8 cellular contexts compared by ENCODE assay signal in the genomic region with DNA sequence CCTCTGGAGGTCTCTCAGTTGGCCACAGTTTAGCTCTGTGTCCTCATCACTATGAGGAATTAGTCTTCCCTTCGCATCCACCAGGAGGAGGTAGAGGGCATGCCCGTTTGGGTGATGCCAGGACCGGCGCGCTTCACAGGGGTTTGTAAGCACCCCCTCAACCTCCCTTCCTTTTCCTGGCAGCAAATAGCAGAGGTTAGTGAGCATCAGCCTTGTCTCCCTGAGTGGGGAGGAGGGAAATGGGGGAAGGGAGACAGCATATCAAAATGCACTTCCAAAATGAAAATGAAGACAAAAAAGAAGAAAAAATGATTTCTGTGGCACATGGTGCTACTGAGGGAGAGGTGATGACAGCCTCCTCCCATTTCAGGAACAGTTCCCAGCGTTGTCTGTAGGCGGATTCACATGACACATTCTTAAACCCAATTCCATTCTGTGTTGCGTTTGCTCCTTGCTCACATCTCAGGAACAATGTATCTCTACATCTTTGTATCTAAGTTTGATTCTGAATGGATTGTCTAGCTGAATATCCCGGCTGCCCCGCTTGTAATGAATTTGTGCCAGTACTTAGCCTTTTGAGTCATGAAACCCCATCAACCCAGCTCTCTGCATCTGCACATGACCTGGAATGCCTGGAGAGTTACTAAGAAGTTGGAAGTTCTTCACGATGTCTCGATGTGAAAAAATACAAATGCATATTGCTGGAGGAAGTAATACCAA. TPM values are rescaled to one million over a fixed set of nuclear protein-coding genes. Genes with fewer than 3 reads are reported as not detected.
DNase-seq lines count a peak whose midpoint lies in the region; ATAC-seq and TF ChIP-seq lines count a peak whose summit lies in the region.

No MANE protein-coding gene starts in this region.

- H3K4me3 Mint-ChIP-seq in activated CD4-positive, alpha-beta T cell treated with anti-CD3 and anti-CD28 coated beads, Interleukin-2, amount 10 ng/mL, durations not matched to agents 24 days and 14 days: peak overlapping the region; percentile 61

- TF ChIP-seq CTCF in right lobe of liver (IDR thresholded peaks at IDR 0.05): peak; percentile 61 to 74 (median 72)

- no peaks in the 10 kb centered on the region for H3K9me3 ChIP-seq in right lobe of liver

- H3K9me3 Mint-ChIP-seq in activated CD4-positive, alpha-beta T cell treated with anti-CD3 and anti-CD28 coated beads, Interleukin-2, amount 10 ng/mL, durations not matched to agents 24 days and 14 days: no peaks in the 10 kb centered on the region

- H3K27me3 ChIP-seq in right lobe of liver: no peaks in the 10 kb centered on the region

- no peak overlapping the region for H3K27ac Mint-ChIP-seq in activated CD4-positive, alpha-beta T cell treated with anti-CD3 and anti-CD28 coated beads, Interleukin-2, amount 10 ng/mL, durations not matched to agents 24 days and 14 days

- ATAC-seq in right lobe of liver (peak; percentile 92 to 98 (median 94)), HG02678 (IDR thresholded peaks at IDR 0.05; ENCODE audit: unreplicated experiment) (no peak)

- no peaks in the 10 kb centered on the region for H3K36me3 ChIP-seq in right lobe of liver

- TF ChIP-seq POLR2A in right lobe of liver (IDR thresholded peaks at IDR 0.05): no peak

- H3K4me1 Mint-ChIP-seq in activated CD4-positive, alpha-beta T cell treated with anti-CD3 and anti-CD28 coated beads, Interleukin-2, amount 10 ng/mL, durations not matched to agents 24 days and 14 days: peaks cover 11% of the 10 kb centered on the region

- H3K27me3 Mint-ChIP-seq in activated CD4-positive, alpha-beta T cell treated with anti-CD3 and anti-CD28 coated beads, Interleukin-2, amount 10 ng/mL, durations not matched to agents 24 days and 14 days: peaks cover 35% of the 10 kb centered on the region

- DNase-seq in AG08395 (ENCODE audit: low spot score) (peak; percentile 80), GM19238 (ENCODE audit: insufficient read length, low spot score) (peak; percentile 47), NCI-H446 treated with DMSO at 0.1 percent for 48 hours (lab: John Stamatoyannopoulos, UW) (peak; percentile 58), dermis blood vessel endothelial cell (peak; percentile 77), right lobe of liver (peak in 2 of 3 donors; percentile 49 to 60)
- DNase-seq in activated CD4-positive, alpha-beta T cell treated with anti-CD3 and anti-CD28 coated beads, Interleukin-2, amount 10 ng/mL, durations not matched to agents 24 days and 14 days: peak; percentile 86
- DNase-seq in stimulated activated CD4-positive, alpha-beta T cell treated with anti-CD3 and anti-CD28 coated beads, Interleukin-4, amount 100 ng/mL, for 4 hours: peak; percentile 45 to 53

- no peak overlapping the region for H3K27ac ChIP-seq in right lobe of liver

- H3K4me1 ChIP-seq in right lobe of liver: no peaks in the 10 kb centered on the region

- WGBS in right lobe of liver (ENCODE audit: insufficient coverage, low coverage, low lambda C conversion rate, missing lambda C conversion rate): 13% methylated on average over 12 of the region's 12 CpGs

- no peak overlapping the region for H3K4me3 ChIP-seq in right lobe of liver

- intact Hi-C loops in activated CD4-positive, alpha-beta T cell treated with anti-CD3 and anti-CD28 coated beads, Interleukin-2, amount 10 ng/mL, durations not matched to agents 24 days and 14 days (cut with micrococcal nuclease): loop anchor here (2.0 to 5.0 kb wide), 2 partner anchors 58 to 207 kb away; a partner anchor contains a TSS
- intact Hi-C loops in right lobe of liver (cut with DNase I): no loop called here

- no peaks in the 10 kb centered on the region for H3K36me3 Mint-ChIP-seq in activated CD4-positive, alpha-beta T cell treated with anti-CD3 and anti-CD28 coated beads, Interleukin-2, amount 10 ng/mL, durations not matched to agents 24 days and 14 days (ENCODE audit: low read depth)

RNA-seq across cellular contexts. Expression of a gene that starts 45.1 kb away (rescaled TPM):
- 4.2 and 6.2 TPM in 2 replicates for total RNA-seq in activated CD4-positive, alpha-beta T cell treated with anti-CD3 and anti-CD28 coated beads, Interleukin-2, amount 10 ng/mL, durations not matched to agents 24 days and 14 days
- total RNA-seq in dermis blood vessel endothelial cell (2.6 and 5.0 TPM in 2 replicates), right lobe of liver (1 to 10 TPM; 1.1 to 2.9 (median 1.8) TPM)

RNA-seq across cellular contexts. Expression of a gene that starts 56.1 kb away (rescaled TPM):
- total RNA-seq in activated CD4-positive, alpha-beta T cell treated with anti-CD3 and anti-CD28 coated beads, Interleukin-2, amount 10 ng/mL, durations not matched to agents 24 days and 14 days: 36.0 and 37.7 TPM in 2 replicates
- total RNA-seq in dermis blood vessel endothelial cell (42.0 and 59.7 TPM in 2 replicates), right lobe of liver (10 to 100 TPM; 10.9 to 17.2 (median 12.1) TPM)
